9 cellular contexts compared by ENCODE assay signal in the genomic region with DNA sequence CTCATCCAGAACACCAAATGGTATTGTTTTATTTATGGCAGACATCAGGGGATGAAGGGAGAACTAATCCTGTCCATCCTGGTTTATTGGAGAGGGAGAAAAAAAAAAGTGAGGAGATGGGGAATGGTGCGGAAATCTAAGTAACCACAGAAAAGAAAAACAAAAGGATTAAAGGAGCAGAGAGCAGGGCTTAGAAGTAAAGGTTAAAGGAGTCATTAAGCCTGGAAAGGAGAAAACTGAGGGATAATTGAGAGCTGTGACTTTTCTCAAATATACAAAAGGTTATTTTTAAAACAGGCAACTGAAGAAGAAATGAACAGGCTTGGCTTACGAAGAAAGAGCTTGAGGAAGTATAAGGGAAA.
DNase-seq lines count a peak whose midpoint lies in the region; ATAC-seq and TF ChIP-seq lines count a peak whose summit lies in the region.
"Had no signal": no experiment of that assay in that cellular context is flagged by ENCODE, and none has a peak within 500 bp of the region (broad histone marks: within the 10 kb centered on the region; RNA-seq: fewer than 3 reads in every experiment).

No MANE protein-coding gene starts in this region.

- H3K79me2 ChIP-seq in PC-9 (ENCODE audit: low read depth), result no peaks in the 10 kb centered on the region

- POLR2A ChIA-PET in PC-9 (lab: Charles Lee; ENCODE audit: unreplicated experiment), result interaction anchor here (1.5 kb wide), 1 partner anchor 9 kb away, joined by 11 read pairs; no protein-coding TSS in a partner anchor

- H3K27ac ChIP-seq in CD4-positive, CD25-positive, alpha-beta regulatory T cell (ENCODE audit: insufficient read depth, low read length, poor library complexity, severe bottlenecking), result peak overlapping the region; percentile 73
- H3K27ac ChIP-seq in PC-9, result no peak overlapping the region
- peak overlapping the region; percentile 98 for H3K27ac ChIP-seq in effector memory CD4-positive, alpha-beta T cell (ENCODE audit: insufficient read depth, low read length, poor library complexity, severe bottlenecking)

- no peak overlapping the region for H3K4me3 ChIP-seq in CD4-positive, CD25-positive, alpha-beta regulatory T cell (ENCODE audit: low read depth, low read length)
- H3K4me3 ChIP-seq in PC-9, result no peak overlapping the region
- H3K4me3 ChIP-seq in effector memory CD4-positive, alpha-beta T cell (ENCODE audit: insufficient read depth, low read depth, low read length, poor library complexity, severe bottlenecking), result no peak overlapping the region

- H3F3A ChIP-seq in PC-9 (ENCODE audit: insufficient read depth, low read depth), result peaks cover 35% of the 10 kb centered on the region

- no peak overlapping the region for H2AFZ ChIP-seq in PC-9

- peaks cover 65% of the 10 kb centered on the region for H3K4me1 ChIP-seq in CD4-positive, CD25-positive, alpha-beta regulatory T cell (ENCODE audit: control insufficient read depth, insufficient read depth, low read length, poor library complexity, severe bottlenecking)
- peaks cover 60% of the 10 kb centered on the region for H3K4me1 ChIP-seq in PC-9 (replicated peaks; ENCODE audit: insufficient read depth)
- H3K4me1 ChIP-seq in effector memory CD4-positive, alpha-beta T cell (ENCODE audit: control insufficient read depth, insufficient read depth, low read length, poor library complexity, severe bottlenecking), result peaks cover 55% of the 10 kb centered on the region

- H3K27me3 Mint-ChIP-seq in CD4-positive, CD25-positive, alpha-beta regulatory T cell, result no peaks in the 10 kb centered on the region
- H3K27me3 Mint-ChIP-seq in progenitor cell of endocrine pancreas, result no peaks in the 10 kb centered on the region

- H3K9me3 Mint-ChIP-seq in CD4-positive, CD25-positive, alpha-beta regulatory T cell, result no peaks in the 10 kb centered on the region
- H3K9me3 Mint-ChIP-seq in progenitor cell of endocrine pancreas (ENCODE audit: low read depth), result no peaks in the 10 kb centered on the region

- H3K36me3 ChIP-seq in CD4-positive, CD25-positive, alpha-beta regulatory T cell (ENCODE audit: control insufficient read depth, insufficient read depth, low read length), result no peaks in the 10 kb centered on the region
- H3K36me3 ChIP-seq in PC-9 (ENCODE audit: low read depth), result no peaks in the 10 kb centered on the region
- H3K36me3 ChIP-seq in effector memory CD4-positive, alpha-beta T cell (ENCODE audit: control insufficient read depth, insufficient read depth, low read length), result no peaks in the 10 kb centered on the region

- ATAC-seq in CD4-positive, CD25-positive, alpha-beta regulatory T cell (ENCODE audit: low read depth in 2 of 2), result no peak
- ATAC-seq in GM19328 (IDR thresholded peaks at IDR 0.05; ENCODE audit: unreplicated experiment) (no peak), GM21717 (IDR thresholded peaks at IDR 0.05; ENCODE audit: unreplicated experiment) (no peak), GM21786 (IDR thresholded peaks at IDR 0.05; ENCODE audit: unreplicated experiment) (no peak)

- no peaks in the 10 kb centered on the region for H3K9me2 ChIP-seq in PC-9 (ENCODE audit: insufficient read depth)

- no peaks in the 10 kb centered on the region for H3K9me3 ChIP-seq in CD4-positive, CD25-positive, alpha-beta regulatory T cell (ENCODE audit: control insufficient read depth in 2 of 2, low read length in 2 of 2)
- no peaks in the 10 kb centered on the region for H3K9me3 ChIP-seq in PC-9 (ENCODE audit: insufficient read depth, low read depth)
- H3K9me3 ChIP-seq in effector memory CD4-positive, alpha-beta T cell (ENCODE audit: control insufficient read depth, low read length), result no peaks in the 10 kb centered on the region

- CTCF ChIA-PET in PC-9 (lab: Charles Lee), result no interaction called here

- H3K4me3 Mint-ChIP-seq in CD4-positive, CD25-positive, alpha-beta regulatory T cell, result peak overlapping the region; percentile 45 to 76 (median 60)
- H3K4me3 Mint-ChIP-seq in progenitor cell of endocrine pancreas (ENCODE audit: low read depth), result no peak overlapping the region

- intact Hi-C loops in PC-9 (cut with micrococcal nuclease; ENCODE audit: unreplicated experiment), result loop anchor here (2.0 kb wide), 1 partner anchor 18 kb away; no protein-coding TSS in a partner anchor

- H4K20me1 ChIP-seq in PC-9 (ENCODE audit: insufficient read depth), result no peaks in the 10 kb centered on the region

- TF ChIP-seq CTCF in PC-9 (conservative IDR thresholded peaks at IDR 0.05), result no peak
- no peak for TF ChIP-seq CTCF in progenitor cell of endocrine pancreas (IDR thresholded peaks at IDR 0.05; ENCODE audit: unreplicated experiment)

- BruUV-seq in PC-9 (replicated peaks; lab: Mats Ljungman, UMichigan), result no TSS peak

- H3K27me3 ChIP-seq in CD4-positive, CD25-positive, alpha-beta regulatory T cell (ENCODE audit: control insufficient read depth, insufficient read depth, low read length), result no peaks in the 10 kb centered on the region
- H3K27me3 ChIP-seq in PC-9 (ENCODE audit: insufficient read depth, low read depth), result no peaks in the 10 kb centered on the region
- no peaks in the 10 kb centered on the region for H3K27me3 ChIP-seq in effector memory CD4-positive, alpha-beta T cell (replicated peaks; ENCODE audit: control insufficient read depth, insufficient read depth, low read length, poor library complexity, severe bottlenecking)

- H3K4me2 ChIP-seq in PC-9, result peak overlapping the region; percentile 50; the same call in 1 of the 2 replicates

- H3K4me1 Mint-ChIP-seq in CD4-positive, CD25-positive, alpha-beta regulatory T cell, result peaks cover 13 to 88% (median 48%) of the 10 kb centered on the region in 4 donors
- peaks cover 30% of the 10 kb centered on the region for H3K4me1 Mint-ChIP-seq in progenitor cell of endocrine pancreas (ENCODE audit: low read depth)

- H3K36me3 Mint-ChIP-seq in CD4-positive, CD25-positive, alpha-beta regulatory T cell, result peaks cover 3% of the 10 kb centered on the region
- H3K36me3 Mint-ChIP-seq in progenitor cell of endocrine pancreas (ENCODE audit: insufficient read depth), result no peaks in the 10 kb centered on the region

- peak overlapping the region; percentile 96 to 100 (median 100) for H3K27ac Mint-ChIP-seq in CD4-positive, CD25-positive, alpha-beta regulatory T cell
- peak overlapping the region; percentile 10 for H3K27ac Mint-ChIP-seq in progenitor cell of endocrine pancreas

- DNase-seq in CD4-positive, CD25-positive, alpha-beta regulatory T cell, result no peak
- DNase-seq in PC-9 (no peak), progenitor cell of endocrine pancreas (ENCODE audit: low spot score, unreplicated experiment) (no peak), NCI-H510A (lab: John Stamatoyannopoulos, UW) (no peak)
- no peak for DNase-seq in effector memory CD4-positive, alpha-beta T cell
- DNase-seq: hippocampal formation had no signal
